25 cellular contexts compared by ENCODE assay signal in the genomic region with DNA sequence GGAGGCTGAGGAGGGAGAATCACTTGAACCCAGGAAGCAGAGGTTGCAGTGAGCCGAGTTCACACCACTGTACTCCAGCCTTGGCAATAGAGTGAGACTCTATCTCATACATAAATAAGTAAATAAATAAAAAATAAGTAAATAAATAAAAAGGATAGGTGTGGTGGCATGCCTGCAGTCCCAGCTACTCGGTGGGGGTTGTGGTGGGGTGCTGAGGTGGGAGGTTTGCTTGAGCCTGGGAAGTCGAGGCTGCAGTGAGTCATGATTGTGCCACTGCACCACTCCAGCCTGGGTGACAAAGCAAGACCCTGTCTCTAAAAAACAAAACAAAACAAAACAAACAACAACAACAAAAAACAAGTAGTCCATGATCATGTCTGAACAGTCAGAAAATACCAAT. TPM values are rescaled to one million over a fixed set of nuclear protein-coding genes. Genes with fewer than 3 reads are reported as not detected.
"Had no signal": no experiment of that assay in that cellular context is flagged by ENCODE, and none has a peak within 500 bp of the region (broad histone marks: within the 10 kb centered on the region; RNA-seq: fewer than 3 reads in every experiment).

No MANE protein-coding gene starts in this region.

- H3K27me3 ChIP-seq: body of pancreas had no signal

- H3K9me3 Mint-ChIP-seq: activated naive CD4-positive, alpha-beta T cell treated with anti-CD3 and anti-CD28 coated beads, Interleukin-2, amount 50 U/mL, for 24 hours; activated T-cell treated with anti-CD3 and anti-CD28 coated beads, Interleukin-2, amount 50 U/mL, for 24 hours; activated T-helper 1 cell treated with anti-CD3 and anti-CD28 coated beads, Interleukin-12 subunit alpha, Interleukin-12 subunit beta, Interleukin-2, Interleukin-4 antibody, amounts not matched to agents 30 ng/mL and 10 ng/mL and 1 ng/mL, durations not matched to agents 14 hours and 24 hours and 36 hours; T-cell had no signal

- H3K27ac ChIP-seq: ascending aorta, body of pancreas, Peyer's patch, VCaP had no signal

- H3K9me3 ChIP-seq: ascending aorta, body of pancreas, MG63, Peyer's patch had no signal

- H3K4me3 Mint-ChIP-seq: activated CD4-positive, alpha-beta T cell treated with anti-CD3 and anti-CD28 coated beads for 36 hours; activated CD8-positive, alpha-beta T cell treated with anti-CD3 and anti-CD28 coated beads, Interleukin-2, amount 10 ng/mL, durations not matched to agents 7 days and 5 days; activated naive CD4-positive, alpha-beta T cell treated with anti-CD3 and anti-CD28 coated beads, Interleukin-2, amount 50 U/mL, for 24 hours; activated T-cell treated with anti-CD3 and anti-CD28 coated beads, Interleukin-2, amount 50 U/mL, for 24 hours; activated T-helper 1 cell treated with anti-CD3 and anti-CD28 coated beads, Interleukin-12 subunit alpha, Interleukin-12 subunit beta, Interleukin-2, Interleukin-4 antibody, amounts not matched to agents 30 ng/mL and 10 ng/mL and 1 ng/mL, durations not matched to agents 14 hours and 24 hours and 36 hours had no signal

- DNase-seq: activated CD4-positive, alpha-beta T cell treated with anti-CD3 and anti-CD28 coated beads for 36 hours; activated CD4-positive, alpha-beta T cell treated with anti-CD3 and anti-CD28 coated beads, Interleukin-2, amount 50 U/mL, for 4 hours; activated effector memory CD4-positive, alpha-beta T cell treated with Interleukin-2 at 50 U/mL for 16 hours; activated naive CD4-positive, alpha-beta T cell; activated T-cell treated with anti-CD3 and anti-CD28 coated beads, Interleukin-2, amount 50 U/mL, for 24 hours; central memory CD4-positive, alpha-beta T cell; MG63; NCI-H1105; NCI-H1436 treated with DMSO at 0.1 percent for 48 hours; NCI-H187; NCI-H2081; NCI-H510A treated with DMSO at 0.1 percent for 48 hours; NCI-H69; NK-92 treated with Interleukin-12 subunit alpha and Interleukin-12 subunit beta, amount 100 ng/mL, for 24 hours; SIG-M5; T-helper 2 cell; T1000 had no signal

- H3K36me3 Mint-ChIP-seq: activated naive CD4-positive, alpha-beta T cell treated with anti-CD3 and anti-CD28 coated beads, Interleukin-2, amount 50 U/mL, for 24 hours; T-cell had no signal

- H3K27ac Mint-ChIP-seq: activated CD4-positive, alpha-beta T cell treated with anti-CD3 and anti-CD28 coated beads for 36 hours; activated CD8-positive, alpha-beta T cell treated with anti-CD3 and anti-CD28 coated beads, Interleukin-2, amount 10 ng/mL, durations not matched to agents 7 days and 5 days; activated naive CD4-positive, alpha-beta T cell treated with anti-CD3 and anti-CD28 coated beads, Interleukin-2, amount 50 U/mL, for 24 hours; activated T-cell treated with anti-CD3 and anti-CD28 coated beads, Interleukin-2, amount 50 U/mL, for 24 hours; activated T-helper 1 cell treated with anti-CD3 and anti-CD28 coated beads, Interleukin-12 subunit alpha, Interleukin-12 subunit beta, Interleukin-2, Interleukin-4 antibody, amounts not matched to agents 30 ng/mL and 10 ng/mL and 1 ng/mL, durations not matched to agents 14 hours and 24 hours and 36 hours had no signal

- H3K4me3 ChIP-seq: ascending aorta, body of pancreas, MG63, Peyer's patch had no signal

- ATAC-seq: activated CD4-positive, alpha-beta T cell treated with anti-CD3 and anti-CD28 coated beads for 36 hours; activated CD8-positive, alpha-beta T cell treated with anti-CD3 and anti-CD28 coated beads, Interleukin-2, amount 10 ng/mL, durations not matched to agents 7 days and 5 days; body of pancreas; T-cell had no signal

- H3K36me3 ChIP-seq: ascending aorta, MG63, Peyer's patch had no signal

RNA-seq across cellular contexts. Expression of gene LARGE2, which starts 3.1 kb away (rescaled TPM):
- total RNA-seq: activated T-helper 1 cell treated with anti-CD3 and anti-CD28 coated beads, Interleukin-12 subunit alpha, Interleukin-12 subunit beta, Interleukin-2, Interleukin-4 antibody, amounts not matched to agents 30 ng/mL and 10 ng/mL and 1 ng/mL, durations not matched to agents 14 hours and 24 hours and 36 hours; ascending aorta had no signal

RNA-seq across cellular contexts. Expression of gene FREY1, which starts 18.5 kb away (rescaled TPM):
- total RNA-seq: ascending aorta had no signal
